ENCODE assay signal across 10 cellular contexts in the genomic region with DNA sequence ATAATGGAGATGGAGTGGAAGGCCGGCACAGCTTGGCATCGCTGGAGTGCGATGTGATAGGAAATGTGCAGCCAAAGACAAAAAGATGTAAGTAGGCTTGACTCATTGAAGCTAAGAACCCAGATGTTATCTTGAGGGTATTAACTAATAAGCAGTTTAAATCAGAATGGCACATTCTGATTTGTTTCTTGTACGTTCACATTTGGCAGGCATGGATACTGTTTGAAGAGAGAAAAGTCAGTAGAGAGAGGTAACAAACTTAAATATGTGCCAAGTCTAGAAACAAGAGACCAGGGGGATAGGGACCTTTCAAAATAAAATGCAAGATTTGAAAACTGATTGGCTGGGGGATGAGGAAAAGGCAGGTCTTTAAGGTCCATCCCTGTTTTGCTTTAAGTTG. TPM values are rescaled to one million over a fixed set of nuclear protein-coding genes. Genes with fewer than 3 reads are reported as not detected.
"Had no signal": no experiment of that assay in that cellular context is flagged by ENCODE, and none has a peak within 500 bp of the region (broad histone marks: within the 10 kb centered on the region; RNA-seq: fewer than 3 reads in every experiment).

No MANE protein-coding gene starts in this region.

RNA-seq across cellular contexts. Expression of a gene that starts 51.0 kb away (rescaled TPM):
- total RNA-seq: OCI-LY7, PC-3, PC-9, Peyer's patch, Right ventricle myocardium inferior, Right ventricle myocardium superior, RPMI7951, SJCRH30, SJSA1, SK-MEL-5 had no signal
